In genomic region chr12:1591029-1591428, GRCh38 we compare ENCODE assay signal across 8 cellular contexts. TPM values are rescaled to one million over a fixed set of nuclear protein-coding genes. Genes with fewer than 3 reads are reported as not detected.
A peak's percentile ranks its signal among the peaks of the same experiment; 100 is the strongest.
DNase-seq lines count a peak whose midpoint lies in the region; ATAC-seq and TF ChIP-seq lines count a peak whose summit lies in the region.

No MANE protein-coding gene starts in this region.

- no peak overlapping the region for H3K27ac ChIP-seq in AG04450 (ENCODE audit: low read depth, low read length)
- peak overlapping the region in 1 of 2 donors; percentile 43 for H3K27ac ChIP-seq in thoracic aorta

- no peaks in the 10 kb centered on the region for H3K9me3 ChIP-seq in AG04450 (ENCODE audit: control insufficient read depth, insufficient read depth, low read length)
- H3K9me3 ChIP-seq in iPS-18c (ENCODE audit: control insufficient read depth, insufficient read depth, low read length) = no peaks in the 10 kb centered on the region
- no peaks in the 10 kb centered on the region for H3K9me3 ChIP-seq in thoracic aorta

- peak overlapping the region; percentile 97 for H3K4me3 Mint-ChIP-seq in activated naive CD4-positive, alpha-beta T cell treated with anti-CD3 and anti-CD28 coated beads, Interleukin-2, amount 10 ng/mL, durations not matched to agents 7 days and 5 days

- no peaks in the 10 kb centered on the region for H3K36me3 ChIP-seq in thoracic aorta

- peaks cover 64% of the 10 kb centered on the region for H3K4me1 Mint-ChIP-seq in activated naive CD4-positive, alpha-beta T cell treated with anti-CD3 and anti-CD28 coated beads, Interleukin-2, amount 10 ng/mL, durations not matched to agents 7 days and 5 days

- H3K27me3 ChIP-seq in AG04450 (ENCODE audit: control insufficient read depth, insufficient read depth, low read length) (no peaks in the 10 kb centered on the region), thoracic aorta (replicated peaks; ENCODE audit: insufficient read depth) (no peaks in the 10 kb centered on the region)

- H3K36me3 Mint-ChIP-seq in activated naive CD4-positive, alpha-beta T cell treated with anti-CD3 and anti-CD28 coated beads, Interleukin-2, amount 10 ng/mL, durations not matched to agents 7 days and 5 days = peaks cover 49% of the 10 kb centered on the region

- H3K27me3 Mint-ChIP-seq in activated naive CD4-positive, alpha-beta T cell treated with anti-CD3 and anti-CD28 coated beads, Interleukin-2, amount 10 ng/mL, durations not matched to agents 7 days and 5 days = no peaks in the 10 kb centered on the region

- peak overlapping the region; percentile 4 for H3K27ac Mint-ChIP-seq in activated naive CD4-positive, alpha-beta T cell treated with anti-CD3 and anti-CD28 coated beads, Interleukin-2, amount 10 ng/mL, durations not matched to agents 7 days and 5 days

- H3K9me3 Mint-ChIP-seq in activated naive CD4-positive, alpha-beta T cell treated with anti-CD3 and anti-CD28 coated beads, Interleukin-2, amount 10 ng/mL, durations not matched to agents 7 days and 5 days = no peaks in the 10 kb centered on the region

- TF ChIP-seq CTCF in AG04450 (IDR thresholded peaks at IDR 0.05; ENCODE audit: low read depth, low read length) (0 out of 2 replicates have a peak, but pooled peaks have one; percentile 3), thoracic aorta (IDR thresholded peaks at IDR 0.05) (no peak)

- ATAC-seq in thoracic aorta (ENCODE audit: insufficient number of reproducible peaks, low FRiP score, low read depth) (no peak), HG03432 (IDR thresholded peaks at IDR 0.05; ENCODE audit: unreplicated experiment) (no peak)

- no peak for DNase-seq in AG04450 (ENCODE audit: low read depth, low spot score)
- peak; percentile 21 for DNase-seq in HT1080 (ENCODE audit: low read depth)
- peak; percentile 47 for DNase-seq in activated naive CD4-positive, alpha-beta T cell treated with anti-CD3 and anti-CD28 coated beads, Interleukin-2, amount 10 ng/mL, durations not matched to agents 7 days and 5 days
- DNase-seq in thoracic aorta (ENCODE audit: low spot score) = no peak
- DNase-seq in AML-193 (lab: John Stamatoyannopoulos, UW) = no peak
- no peak for DNase-seq in NCI-H2029 (lab: John Stamatoyannopoulos, UW)

- POLR2A ChIA-PET in AG04450 (lab: Yijun Ruan, JAX) = no interaction called here

- H3K4me3 ChIP-seq in AG04450 (ENCODE audit: low read depth, low read length) = peak overlapping the region; percentile 52
- peak overlapping the region; percentile 34; the same call in 1 of the 2 replicates for H3K4me3 ChIP-seq in iPS-18c (ENCODE audit: insufficient read depth, low read depth, low read length)
- H3K4me3 ChIP-seq in thoracic aorta = peak overlapping the region; percentile 83

- CTCF ChIA-PET in AG04450 (lab: Charles Lee) = no interaction called here
- CTCF ChIA-PET in activated naive CD4-positive, alpha-beta T cell treated with anti-CD3 and anti-CD28 coated beads, Interleukin-2, amount 10 ng/mL, durations not matched to agents 7 days and 5 days (lab: Charles Lee) = interaction anchor here (2.7 to 4.6 kb wide), 3 partner anchors 13 to 474 kb away, joined by 9 to 27 read pairs (median 19); no protein-coding TSS in a partner anchor

- H3K4me1 ChIP-seq in thoracic aorta (ENCODE audit: control insufficient read depth in 1 of 2, low read depth in 2 of 2) = peaks cover 29 to 56% of the 10 kb centered on the region in 2 donors

RNA-seq across cellular contexts. Expression of gene FBXL14, which starts 3.4 kb away (rescaled TPM):
- polyA plus RNA-seq in AG04450 (2011; rRNA removed) = 3.2 and 4.8 TPM in 2 replicates
- polyA minus RNA-seq in AG04450 (2011; rRNA and poly(A)+ RNA removed) = 7.8 and 7.9 TPM in 2 replicates
- total RNA-seq in HT1080 (2014; rRNA removed; shearing (Covaris generic)) = 24.8 and 30.2 TPM in 2 replicates
- polyA plus RNA-seq in HT1080 (2015; cell fraction: cytosol; rRNA removed) = 13.8 and 14.1 TPM in 2 replicates
- polyA plus RNA-seq in HT1080 (2015; cell fraction: nucleus; rRNA removed) = 7.5 and 9.8 TPM in 2 replicates
- 10 to 100 TPM; 15.0 to 17.0 TPM for total RNA-seq in thoracic aorta

RNA-seq across cellular contexts. Expression of gene WNT5B, which starts 38.0 kb away (rescaled TPM):
- polyA plus RNA-seq in AG04450 (2011; rRNA removed) = 22.2 and 25.2 TPM in 2 replicates
- 24.5 and 31.0 TPM in 2 replicates for polyA minus RNA-seq in AG04450 (2011; rRNA and poly(A)+ RNA removed)
- 29.2 and 31.4 TPM in 2 replicates for total RNA-seq in HT1080 (2014; rRNA removed; shearing (Covaris generic))
- 1.5 and 2.0 TPM in 2 replicates for polyA plus RNA-seq in HT1080 (2015; cell fraction: cytosol; rRNA removed)
- 1.9 and 2.2 TPM in 2 replicates for polyA plus RNA-seq in HT1080 (2015; cell fraction: nucleus; rRNA removed)
- total RNA-seq in thoracic aorta = 1 to 10 TPM; 2.3 to 3.1 TPM

Comparison
In these comparisons a context has a peak if more than half of its experiments do, and no peak if none do; other contexts are left out.
1. DNase-seq: peak in HT1080 (single experiment) and activated naive CD4-positive, alpha-beta T cell treated with anti-CD3 and anti-CD28 coated beads, Interleukin-2, amount 10 ng/mL, durations not matched to agents 7 days and 5 days (single experiment); none in AG04450 (single experiment), thoracic aorta (single experiment), AML-193 (0 of 2) and NCI-H2029 (single experiment).
2. Peak in every context shown above with its lines, with median percentiles within 50 percentile points of each other: H3K4me3 ChIP-seq.